10 cellular contexts compared by ENCODE assay signal in genomic region chr10:124911124-124912051, GRCh38. TPM values are rescaled to one million over a fixed set of nuclear protein-coding genes. Genes with fewer than 3 reads are reported as not detected.
A peak's percentile ranks its signal among the peaks of the same experiment; 100 is the strongest.
DNase-seq lines count a peak whose midpoint lies in the region; ATAC-seq and TF ChIP-seq lines count a peak whose summit lies in the region.
"Had no signal": no experiment of that assay in that cellular context is flagged by ENCODE, and none has a peak within 500 bp of the region (broad histone marks: within the 10 kb centered on the region; RNA-seq: fewer than 3 reads in every experiment).

No MANE protein-coding gene starts in this region.

- peaks cover 36% of the 10 kb centered on the region for H3K4me1 ChIP-seq in adipocyte (ENCODE audit: control insufficient read depth, insufficient read depth, low read length)
- peaks cover 0 to 20% of the 10 kb centered on the region in 2 donors for H3K4me1 ChIP-seq in right atrium auricular region
- H3K4me1 ChIP-seq in naive thymus-derived CD4-positive, alpha-beta T cell (ENCODE audit: control insufficient read depth in 2 of 2, insufficient read depth in 2 of 2, low read length in 2 of 2), result peaks cover 7 to 8% of the 10 kb centered on the region in 2 donors

- H3K9me3 Mint-ChIP-seq in stimulated activated memory B cell treated with anti-CD40 and anti-IgM and Interleukin-4, amounts not matched to agents 10 μg/mL and 1 μg/mL and 100 μg/mL, for 72 hours, result no peaks in the 10 kb centered on the region
- H3K9me3 Mint-ChIP-seq in naive thymus-derived CD4-positive, alpha-beta T cell, result no peaks in the 10 kb centered on the region

- intact Hi-C loops in naive thymus-derived CD4-positive, alpha-beta T cell (cut with micrococcal nuclease), result no loop called here

- peak overlapping the region; percentile 44 to 57 for H3K27ac ChIP-seq in right atrium auricular region
- H3K27ac ChIP-seq in naive thymus-derived CD4-positive, alpha-beta T cell (ENCODE audit: low read depth, low read length), result no peak overlapping the region
- H3K27ac ChIP-seq: SK-N-MC had no signal

- H3K27me3 ChIP-seq in adipocyte (replicated peaks; ENCODE audit: control insufficient read depth, insufficient read depth, low read length) (no peaks in the 10 kb centered on the region), right atrium auricular region (no peaks in the 10 kb centered on the region)
- no peaks in the 10 kb centered on the region for H3K27me3 ChIP-seq in naive thymus-derived CD4-positive, alpha-beta T cell (ENCODE audit: control insufficient read depth in 2 of 2, insufficient read depth in 2 of 2, low read length in 2 of 2)

- H3K27ac Mint-ChIP-seq in stimulated activated memory B cell treated with anti-CD40 and anti-IgM and Interleukin-4, amounts not matched to agents 10 μg/mL and 1 μg/mL and 100 μg/mL, for 72 hours, result peak overlapping the region; percentile 3
- H3K27ac Mint-ChIP-seq in naive thymus-derived CD4-positive, alpha-beta T cell, result peak overlapping the region in 1 of 9 donors; percentile 8

- peaks cover 12% of the 10 kb centered on the region for H3K4me1 Mint-ChIP-seq in stimulated activated memory B cell treated with anti-CD40 and anti-IgM and Interleukin-4, amounts not matched to agents 10 μg/mL and 1 μg/mL and 100 μg/mL, for 72 hours
- H3K4me1 Mint-ChIP-seq in naive thymus-derived CD4-positive, alpha-beta T cell, result peaks cover 10 to 24% (median 21%) of the 10 kb centered on the region in 7 donors

- no peak for DNase-seq in GM13976 (ENCODE audit: low spot score)
- DNase-seq in adipocyte (ENCODE audit: low read depth), result peak; percentile 78
- DNase-seq in right atrium auricular region (ENCODE audit: low spot score), result no peak
- no peak for DNase-seq in activated CD4-positive, alpha-beta T cell treated with anti-CD3 and anti-CD28 coated beads, Interleukin-2, amount 50 U/mL, for 1 hour
- no peak for DNase-seq in naive thymus-derived CD4-positive, alpha-beta T cell
- no peak for DNase-seq in T-helper 2 cell
- DNase-seq: activated effector memory CD4-positive, alpha-beta T cell treated with Interleukin-2 at 50 U/mL for 16 hours had no signal

- CTCF ChIA-PET in naive thymus-derived CD4-positive, alpha-beta T cell (lab: Charles Lee), result no interaction called here

- H3K9ac ChIP-seq in adipocyte (ENCODE audit: low read length), result peak overlapping the region; percentile 83

- no peak overlapping the region for H3K4me3 Mint-ChIP-seq in stimulated activated memory B cell treated with anti-CD40 and anti-IgM and Interleukin-4, amounts not matched to agents 10 μg/mL and 1 μg/mL and 100 μg/mL, for 72 hours
- no peak overlapping the region for H3K4me3 Mint-ChIP-seq in naive thymus-derived CD4-positive, alpha-beta T cell

- H3K36me3 Mint-ChIP-seq in stimulated activated memory B cell treated with anti-CD40 and anti-IgM and Interleukin-4, amounts not matched to agents 10 μg/mL and 1 μg/mL and 100 μg/mL, for 72 hours, result no peaks in the 10 kb centered on the region
- H3K36me3 Mint-ChIP-seq in naive thymus-derived CD4-positive, alpha-beta T cell, result no peaks in the 10 kb centered on the region

- H3K36me3 ChIP-seq in adipocyte (ENCODE audit: control insufficient read depth, insufficient read depth, low read length, severe bottlenecking) (no peaks in the 10 kb centered on the region), right atrium auricular region (no peaks in the 10 kb centered on the region)
- no peaks in the 10 kb centered on the region for H3K36me3 ChIP-seq in naive thymus-derived CD4-positive, alpha-beta T cell (ENCODE audit: control insufficient read depth in 2 of 3, insufficient read depth in 3 of 3, low read length in 3 of 3)

- peak; percentile 10 for TF ChIP-seq CTCF in GM13976 (IDR thresholded peaks at IDR 0.05; ENCODE audit: borderline replicate concordance, control extremely low read depth, extremely low read depth, insufficient read depth, missing control alignments)
- TF ChIP-seq CTCF in right atrium auricular region (IDR thresholded peaks at IDR 0.05), result peak in 1 of 2 donors; percentile 5

- H3K9me3 ChIP-seq in adipocyte (ENCODE audit: control insufficient read depth, low read length) (no peaks in the 10 kb centered on the region), right atrium auricular region (no peaks in the 10 kb centered on the region)
- no peaks in the 10 kb centered on the region for H3K9me3 ChIP-seq in naive thymus-derived CD4-positive, alpha-beta T cell (ENCODE audit: control insufficient read depth in 2 of 3, low read length in 3 of 3)

- H3K4me3 ChIP-seq in adipocyte (ENCODE audit: low read length) (peak overlapping the region; percentile 65), right atrium auricular region (no peak overlapping the region)
- H3K4me3 ChIP-seq in naive thymus-derived CD4-positive, alpha-beta T cell (ENCODE audit: low read length), result no peak overlapping the region
- H3K4me3 ChIP-seq: SK-N-MC had no signal

- no peak for ATAC-seq in stimulated activated memory B cell treated with anti-CD40 and anti-IgM and Interleukin-4, amounts not matched to agents 10 μg/mL and 1 μg/mL and 100 μg/mL, for 72 hours
- ATAC-seq in naive thymus-derived CD4-positive, alpha-beta T cell, result no peak
- no peak for ATAC-seq in HG03039 (IDR thresholded peaks at IDR 0.05; ENCODE audit: unreplicated experiment)

- POLR2A ChIA-PET in naive thymus-derived CD4-positive, alpha-beta T cell (lab: Charles Lee), result no interaction called here

- in situ Hi-C loops in GM13976 (cut with MboI; ENCODE audit: low sequenced_read_pairs, unreplicated experiment), result no loop called here

- H3K27me3 Mint-ChIP-seq in stimulated activated memory B cell treated with anti-CD40 and anti-IgM and Interleukin-4, amounts not matched to agents 10 μg/mL and 1 μg/mL and 100 μg/mL, for 72 hours, result peaks cover 29% of the 10 kb centered on the region
- H3K27me3 Mint-ChIP-seq in naive thymus-derived CD4-positive, alpha-beta T cell, result peaks cover 0 to 27% (median 0%) of the 10 kb centered on the region in 5 donors

RNA-seq across cellular contexts. Expression of gene ZRANB1, which starts 30.5 kb away (rescaled TPM):
- 10 to 100 TPM; 24.1 to 24.9 TPM for total RNA-seq in right atrium auricular region
- 10 to 100 TPM; 16.0 to 26.4 (median 22.5) TPM for total RNA-seq in naive thymus-derived CD4-positive, alpha-beta T cell
- polyA plus RNA-seq in naive thymus-derived CD4-positive, alpha-beta T cell, result 10 to 100 TPM in 1 of 2 donors, 1 to 10 TPM in 1; 7.3 to 10.5 TPM
